ENCODE assay signal across 1 cellular context in genomic region chr22:22358136-22358535, GRCh38.
TF ChIP-seq lines count a peak whose summit lies in the region.

No MANE protein-coding gene starts in this region.

TF ChIP-seq in GM23338, 12 proteins besides CTCF, POLR2A, EP300 and RAD21 (continued from another document):
- TF ChIP-seq REST (IDR thresholded peaks at IDR 0.05; ENCODE audit: unreplicated experiment) (no peak), POLR2AphosphoS5 (IDR thresholded peaks at IDR 0.05; ENCODE audit: low read depth) (no peak), STAT1 (IDR thresholded peaks at IDR 0.05; ENCODE audit: unreplicated experiment) (no peak), NANOG (IDR thresholded peaks at IDR 0.05; ENCODE audit: borderline replicate concordance) (no peak), ETS1 (IDR thresholded peaks at IDR 0.05) (no peak), EZH2 (IDR thresholded peaks at IDR 0.05; ENCODE audit: low read depth, unreplicated experiment) (no peak), ZNF462 (CRISPR knock-in tag; IDR thresholded peaks at IDR 0.05) (no peak), ZNF114 (CRISPR knock-in tag; IDR thresholded peaks at IDR 0.05) (no peak), CREB1 (CRISPR knock-in tag; IDR thresholded peaks at IDR 0.05; ENCODE audit: low read depth) (no peak), ZNF331 (CRISPR knock-in tag; IDR thresholded peaks at IDR 0.05; ENCODE audit: low read depth) (no peak), JUNB (IDR thresholded peaks at IDR 0.05; ENCODE audit: unreplicated experiment) (no peak)
